2 cellular contexts compared by ENCODE assay signal in genomic region chr1:103525114-103525606, GRCh38.
TF ChIP-seq lines count a peak whose summit lies in the region.

No MANE protein-coding gene starts in this region.

TF ChIP-seq in GM23338, 12 proteins besides CTCF, POLR2A, EP300 and RAD21 (continued from another document):
- TF ChIP-seq EZH2 (IDR thresholded peaks at IDR 0.05; ENCODE audit: low read depth, unreplicated experiment) = no peak
- no peak for TF ChIP-seq REST (IDR thresholded peaks at IDR 0.05; ENCODE audit: unreplicated experiment)
- TF ChIP-seq NANOG (IDR thresholded peaks at IDR 0.05; ENCODE audit: borderline replicate concordance) = no peak
- no peak for TF ChIP-seq JUNB (IDR thresholded peaks at IDR 0.05; ENCODE audit: unreplicated experiment)
- TF ChIP-seq STAT1 (IDR thresholded peaks at IDR 0.05; ENCODE audit: unreplicated experiment) = no peak
- no peak for TF ChIP-seq ZNF331 (CRISPR knock-in tag; IDR thresholded peaks at IDR 0.05; ENCODE audit: low read depth)
- TF ChIP-seq ZNF462 (CRISPR knock-in tag; IDR thresholded peaks at IDR 0.05) = no peak

TF ChIP-seq in IMR-90, 13 proteins besides CTCF, POLR2A, EP300 and RAD21 (continued from another document):
- no peak for TF ChIP-seq ELK1 (IDR thresholded peaks at IDR 0.05; ENCODE audit: borderline replicate concordance, low read depth, low read length)
- no peak for TF ChIP-seq USF2 (IDR thresholded peaks at IDR 0.05; ENCODE audit: low read depth, low read length)
- no peak for TF ChIP-seq MXI1 (IDR thresholded peaks at IDR 0.05; ENCODE audit: borderline replicate concordance, low read depth, low read length)
